In the genomic region with DNA sequence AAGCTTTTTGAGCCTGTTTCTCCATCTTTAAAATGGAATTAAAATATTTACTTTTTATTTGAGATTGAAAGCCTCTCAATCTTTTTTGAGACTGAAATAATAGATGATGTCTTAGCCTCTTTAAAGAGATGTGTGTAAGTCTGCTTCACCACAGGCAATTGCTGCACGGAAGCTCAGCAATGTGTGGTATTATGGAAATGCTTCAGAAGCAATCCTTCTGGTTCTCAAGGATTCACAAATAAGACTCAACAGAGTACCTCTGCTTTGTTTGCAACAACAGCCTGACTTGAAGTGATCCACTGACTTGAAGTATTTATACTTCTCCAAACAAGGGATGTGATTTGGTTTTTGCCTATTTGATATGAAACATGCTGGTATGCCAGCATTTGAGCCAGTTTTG, we compare ENCODE assay signal across 14 cellular contexts.
"Had no signal": no experiment of that assay in that cellular context is flagged by ENCODE, and none has a peak within 500 bp of the region (broad histone marks: within the 10 kb centered on the region; RNA-seq: fewer than 3 reads in every experiment).

No MANE protein-coding gene starts in this region.

- H3K4me3 Mint-ChIP-seq: activated CD4-positive, alpha-beta memory T cell treated with anti-CD3 and anti-CD28 coated beads, Interleukin-2, amount 10 ng/mL, durations not matched to agents 7 days and 5 days; activated naive CD4-positive, alpha-beta T cell treated with anti-CD3 and anti-CD28 coated beads, Interleukin-2, amount 10 ng/mL, durations not matched to agents 7 days and 5 days; activated T-cell treated with anti-CD3 and anti-CD28 coated beads, Interleukin-2, amount 50 U/mL, for 24 hours; memory B cell; stimulated activated effector memory CD8-positive, alpha-beta T cell treated with anti-CD3 and anti-CD28 coated beads, Interleukin-12 subunit alpha, Interleukin-12 subunit beta, amount 100 ng/mL, for 72 hours; T-helper 17 cell; WTC11 had no signal

- H3K4me3 ChIP-seq: colonic mucosa, esophagus squamous epithelium, left ventricle myocardium inferior, sigmoid colon had no signal

- H3K36me3 ChIP-seq: colonic mucosa, esophagus squamous epithelium, left ventricle myocardium inferior, sigmoid colon had no signal

- H3K27ac ChIP-seq: colonic mucosa, esophagus squamous epithelium, sigmoid colon had no signal

- H3K27me3 ChIP-seq: colonic mucosa, esophagus squamous epithelium, sigmoid colon had no signal

- ATAC-seq: stimulated activated effector memory CD8-positive, alpha-beta T cell treated with anti-CD3 and anti-CD28 coated beads, Interleukin-12 subunit alpha, Interleukin-12 subunit beta, amount 100 ng/mL, for 72 hours; T-helper 17 cell; WTC11 had no signal

- H3K9me3 ChIP-seq: colonic mucosa, esophagus squamous epithelium, sigmoid colon had no signal

- H3K9me3 Mint-ChIP-seq: activated CD4-positive, alpha-beta memory T cell treated with anti-CD3 and anti-CD28 coated beads, Interleukin-2, amount 10 ng/mL, durations not matched to agents 7 days and 5 days; activated naive CD4-positive, alpha-beta T cell treated with anti-CD3 and anti-CD28 coated beads, Interleukin-2, amount 10 ng/mL, durations not matched to agents 7 days and 5 days; activated T-cell treated with anti-CD3 and anti-CD28 coated beads, Interleukin-2, amount 50 U/mL, for 24 hours; memory B cell; stimulated activated effector memory CD8-positive, alpha-beta T cell treated with anti-CD3 and anti-CD28 coated beads, Interleukin-12 subunit alpha, Interleukin-12 subunit beta, amount 100 ng/mL, for 72 hours had no signal

- DNase-seq: activated CD4-positive, alpha-beta memory T cell treated with anti-CD3 and anti-CD28 coated beads, Interleukin-2, amount 10 ng/mL, durations not matched to agents 7 days and 5 days; activated CD4-positive, alpha-beta T cell treated with anti-CD3 and anti-CD28 coated beads for 4 hours; activated naive CD4-positive, alpha-beta T cell treated with anti-CD3 and anti-CD28 coated beads, Interleukin-2, amount 10 ng/mL, durations not matched to agents 7 days and 5 days; activated T-cell treated with anti-CD3 and anti-CD28 coated beads, Interleukin-2, amount 50 U/mL, for 24 hours; colonic mucosa; esophagus squamous epithelium; hippocampal formation; kidney; left ventricle myocardium inferior; sigmoid colon; T-helper 17 cell had no signal

- H3K27me3 Mint-ChIP-seq: activated CD4-positive, alpha-beta memory T cell treated with anti-CD3 and anti-CD28 coated beads, Interleukin-2, amount 10 ng/mL, durations not matched to agents 7 days and 5 days; activated naive CD4-positive, alpha-beta T cell treated with anti-CD3 and anti-CD28 coated beads, Interleukin-2, amount 10 ng/mL, durations not matched to agents 7 days and 5 days; memory B cell had no signal

- H3K27ac Mint-ChIP-seq: activated CD4-positive, alpha-beta memory T cell treated with anti-CD3 and anti-CD28 coated beads, Interleukin-2, amount 10 ng/mL, durations not matched to agents 7 days and 5 days; activated naive CD4-positive, alpha-beta T cell treated with anti-CD3 and anti-CD28 coated beads, Interleukin-2, amount 10 ng/mL, durations not matched to agents 7 days and 5 days; activated T-cell treated with anti-CD3 and anti-CD28 coated beads, Interleukin-2, amount 50 U/mL, for 24 hours; memory B cell; stimulated activated effector memory CD8-positive, alpha-beta T cell treated with anti-CD3 and anti-CD28 coated beads, Interleukin-12 subunit alpha, Interleukin-12 subunit beta, amount 100 ng/mL, for 72 hours; T-helper 17 cell; WTC11 had no signal

- H3K4me1 Mint-ChIP-seq: activated CD4-positive, alpha-beta memory T cell treated with anti-CD3 and anti-CD28 coated beads, Interleukin-2, amount 10 ng/mL, durations not matched to agents 7 days and 5 days; activated naive CD4-positive, alpha-beta T cell treated with anti-CD3 and anti-CD28 coated beads, Interleukin-2, amount 10 ng/mL, durations not matched to agents 7 days and 5 days; memory B cell; stimulated activated effector memory CD8-positive, alpha-beta T cell treated with anti-CD3 and anti-CD28 coated beads, Interleukin-12 subunit alpha, Interleukin-12 subunit beta, amount 100 ng/mL, for 72 hours; T-helper 17 cell; WTC11 had no signal

- H3K36me3 Mint-ChIP-seq: activated naive CD4-positive, alpha-beta T cell treated with anti-CD3 and anti-CD28 coated beads, Interleukin-2, amount 10 ng/mL, durations not matched to agents 7 days and 5 days; memory B cell; stimulated activated effector memory CD8-positive, alpha-beta T cell treated with anti-CD3 and anti-CD28 coated beads, Interleukin-12 subunit alpha, Interleukin-12 subunit beta, amount 100 ng/mL, for 72 hours; WTC11 had no signal
